ENCODE assay signal across 16 cellular contexts in the genomic region with DNA sequence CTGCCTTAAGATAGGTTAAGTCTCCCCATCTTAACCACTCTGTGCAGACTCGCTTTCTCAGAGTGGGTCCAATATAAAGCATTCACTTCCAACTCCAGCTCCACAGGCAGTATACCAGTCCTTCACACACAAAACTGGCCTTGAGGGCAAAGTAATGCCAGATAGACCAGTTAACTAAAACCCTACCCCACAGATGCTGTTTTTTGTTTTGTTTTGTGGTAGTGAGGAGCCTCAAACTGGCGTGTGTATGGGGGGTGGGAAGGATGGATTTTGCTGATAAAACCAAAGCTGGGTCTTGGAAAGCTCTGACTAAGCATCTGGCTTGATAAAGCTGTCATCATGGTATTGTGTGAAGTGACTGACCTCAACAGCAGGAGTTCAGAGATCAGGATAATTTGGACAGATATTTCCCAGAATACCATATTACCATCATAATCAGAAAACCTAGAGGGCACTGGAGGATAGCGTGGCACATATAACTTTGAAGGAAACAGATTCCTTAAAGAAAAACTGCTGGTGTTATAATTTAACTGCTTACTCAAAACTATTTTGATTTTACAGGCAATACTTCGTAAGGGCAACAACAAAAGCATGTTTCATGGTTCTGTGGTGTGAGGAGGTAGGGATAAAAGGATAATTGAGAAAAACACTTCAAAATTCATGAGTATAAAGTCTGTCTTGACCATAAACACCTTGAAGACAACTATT. TPM values are rescaled to one million over a fixed set of nuclear protein-coding genes. Genes with fewer than 3 reads are reported as not detected.
DNase-seq lines count a peak whose midpoint lies in the region; ATAC-seq and TF ChIP-seq lines count a peak whose summit lies in the region.
"Had no signal": no experiment of that assay in that cellular context is flagged by ENCODE, and none has a peak within 500 bp of the region (broad histone marks: within the 10 kb centered on the region; RNA-seq: fewer than 3 reads in every experiment).

No MANE protein-coding gene starts in this region.

- H3K36me3 Mint-ChIP-seq in T-helper 17 cell (ENCODE audit: low read depth), result peaks cover 4% of the 10 kb centered on the region

- no peak overlapping the region for H3K27ac ChIP-seq in parathyroid adenoma

- no peak overlapping the region for H3K4me3 Mint-ChIP-seq in T-helper 17 cell
- H3K4me3 Mint-ChIP-seq: activated CD4-positive, alpha-beta T cell treated with anti-CD3 and anti-CD28 coated beads for 36 hours; dendritic cell treated with granulocyte-macrophage colony-stimulating factor and Interleukin-4, amounts not matched to agents 40 ng/mL and 50 ng/mL, for 4 days; type B pancreatic cell had no signal

- H3K27me3 ChIP-seq in parathyroid adenoma (ENCODE audit: control insufficient read depth, insufficient read depth, low read length), result no peaks in the 10 kb centered on the region

- peaks cover 25% of the 10 kb centered on the region for H3K4me1 Mint-ChIP-seq in T-helper 17 cell

- DNase-seq in EL (peak; percentile 32), T-helper 17 cell (no peak), fibroblast of villous mesenchyme (ENCODE audit: low read depth) (peak; percentile 82), NCI-H446 treated with DMSO at 0.1 percent for 48 hours (lab: John Stamatoyannopoulos, UW) (no peak), HT-29 (ENCODE audit: low spot score) (no peak)
- DNase-seq: activated CD4-positive, alpha-beta T cell treated with anti-CD3 and anti-CD28 coated beads for 36 hours; amygdala; C1 segment of cervical spinal cord; NCI-H1105 treated with DMSO at 0.1 percent for 48 hours; NCI-H510A; stimulated activated CD4-positive, alpha-beta T cell treated with anti-CD3 and anti-CD28 coated beads, Interleukin-4, amount 100 ng/mL, for 1 hour had no signal

- H3K9me3 ChIP-seq in T-helper 17 cell (ENCODE audit: control insufficient read depth, low read length, poor library complexity, severe bottlenecking), result no peaks in the 10 kb centered on the region
- no peaks in the 10 kb centered on the region for H3K9me3 ChIP-seq in parathyroid adenoma (ENCODE audit: control insufficient read depth, low read length)

- TF ChIP-seq CTCF in fibroblast of villous mesenchyme (IDR thresholded peaks at IDR 0.05; ENCODE audit: insufficient read depth, low read depth, low read length) (no peak), parathyroid adenoma (IDR thresholded peaks at IDR 0.05) (no peak)

- H3K9ac ChIP-seq in parathyroid adenoma, result no peak overlapping the region

- peaks cover 4% of the 10 kb centered on the region for H3K79me2 ChIP-seq in parathyroid adenoma

- peaks cover 14% of the 10 kb centered on the region for H3K4me1 ChIP-seq in parathyroid adenoma

- H3K4me2 ChIP-seq in parathyroid adenoma (ENCODE audit: low read length), result peak overlapping the region; percentile 2

- no peaks in the 10 kb centered on the region for H3K27me3 Mint-ChIP-seq in T-helper 17 cell
- H3K27me3 Mint-ChIP-seq: activated CD4-positive, alpha-beta T cell treated with anti-CD3 and anti-CD28 coated beads for 36 hours; dendritic cell treated with granulocyte-macrophage colony-stimulating factor and Interleukin-4, amounts not matched to agents 40 ng/mL and 50 ng/mL, for 4 days; type B pancreatic cell had no signal

- no peak overlapping the region for H2AFZ ChIP-seq in parathyroid adenoma

- ATAC-seq in T-helper 17 cell, result no peak
- no peak for ATAC-seq in HG02840 (IDR thresholded peaks at IDR 0.05; ENCODE audit: low FRiP score, unreplicated experiment)
- no peak for ATAC-seq in GM21576 (IDR thresholded peaks at IDR 0.05; ENCODE audit: unreplicated experiment)
- ATAC-seq: activated CD4-positive, alpha-beta T cell treated with anti-CD3 and anti-CD28 coated beads for 36 hours had no signal

- H3K27ac Mint-ChIP-seq in T-helper 17 cell, result peak overlapping the region; percentile 45
- H3K27ac Mint-ChIP-seq: activated CD4-positive, alpha-beta T cell treated with anti-CD3 and anti-CD28 coated beads for 36 hours; dendritic cell treated with granulocyte-macrophage colony-stimulating factor and Interleukin-4, amounts not matched to agents 40 ng/mL and 50 ng/mL, for 4 days; type B pancreatic cell had no signal

- H3K36me3 ChIP-seq in parathyroid adenoma (ENCODE audit: control insufficient read depth, insufficient read depth, low read length), result no peaks in the 10 kb centered on the region

- H3K4me3 ChIP-seq in fibroblast of villous mesenchyme (ENCODE audit: low read depth, low read length), result no peak overlapping the region
- H3K4me3 ChIP-seq in parathyroid adenoma (ENCODE audit: low read depth, low read length), result no peak overlapping the region

RNA-seq across cellular contexts. Expression of a gene that starts 29.6 kb away (rescaled TPM):
- total RNA-seq in T-helper 17 cell, result 1 to 10 TPM; 4.3 to 6.9 TPM
- total RNA-seq in fibroblast of villous mesenchyme, result 13.0 and 15.1 TPM in 2 replicates
- total RNA-seq in HT-29 (2014; rRNA removed; shearing (Covaris generic)), result 16.3 and 25.7 TPM in 2 replicates

RNA-seq across cellular contexts. Expression of a gene that starts 54.1 kb away (rescaled TPM):
- 1 to 10 TPM; 9.1 to 9.3 TPM for total RNA-seq in T-helper 17 cell
- total RNA-seq in fibroblast of villous mesenchyme, result 9.9 and 11.6 TPM in 2 replicates
- total RNA-seq in HT-29 (2014; rRNA removed; shearing (Covaris generic)), result 15.8 and 15.9 TPM in 2 replicates

Comparison
In these comparisons a context has a peak if more than half of its experiments do, and no peak if none do; other contexts are left out.
1. DNase-seq: peak in EL (single experiment) and fibroblast of villous mesenchyme (single experiment); none in T-helper 17 cell (0 of 3), NCI-H446 treated with DMSO at 0.1 percent for 48 hours (single experiment) and HT-29 (single experiment).